ENCODE assay signal across 11 cellular contexts in genomic region chr22:35480627-35481565, GRCh38. TPM values are rescaled to one million over a fixed set of nuclear protein-coding genes. Genes with fewer than 3 reads are reported as not detected.
A peak's percentile ranks its signal among the peaks of the same experiment; 100 is the strongest.
DNase-seq lines count a peak whose midpoint lies in the region; ATAC-seq and TF ChIP-seq lines count a peak whose summit lies in the region.
"Had no signal": no experiment of that assay in that cellular context is flagged by ENCODE, and none has a peak within 500 bp of the region (broad histone marks: within the 10 kb centered on the region; RNA-seq: fewer than 3 reads in every experiment).

No MANE protein-coding gene starts in this region.

- H2BK5ac ChIP-seq in IMR-90 (ENCODE audit: low read depth, low read length, poor library complexity, severe bottlenecking) (no peak overlapping the region), trophoblast cell (ENCODE audit: low read depth, low read length, poor library complexity) (no peak overlapping the region)

- H3K23ac ChIP-seq in IMR-90 (ENCODE audit: low read depth, low read length) (no peak overlapping the region), trophoblast cell (ENCODE audit: low read length) (no peak overlapping the region)

- in situ Hi-C loops in IMR-90 (cut with MboI; ENCODE audit: low sequenced_read_pairs) = no loop called here

- dilution Hi-C loops in IMR-90 (cut with HindIII; ENCODE audit: low sequenced_read_pairs, unreplicated experiment) = no loop called here

- H4K5ac ChIP-seq in IMR-90 (ENCODE audit: low read depth, low read length) = peak overlapping the region; percentile 57

- no peak for TF ChIP-seq RAD21 in IMR-90 (IDR thresholded peaks at IDR 0.05; ENCODE audit: low read length)

- H3K18ac ChIP-seq in IMR-90 (ENCODE audit: low read depth, low read length) (peak overlapping the region; percentile 40; the same call in 1 of the 2 replicates), trophoblast cell (ENCODE audit: low read length) (no peak overlapping the region)

- H2BK12ac ChIP-seq in trophoblast cell (ENCODE audit: low read length) = no peak overlapping the region

- H2BK20ac ChIP-seq in IMR-90 (ENCODE audit: low read depth, low read length) = peak overlapping the region; percentile 36; the same call in 1 of the 2 replicates

- peak overlapping the region; percentile 13 to 39; a peak in 1 of 4 replicates for H4K8ac ChIP-seq in IMR-90 (ENCODE audit: low read depth in 2 of 2, low read length in 2 of 2)
- H4K8ac ChIP-seq in trophoblast cell (ENCODE audit: low read depth, low read length) = no peak overlapping the region

- peak overlapping the region; percentile 37; the same call in 1 of the 3 replicates for H2BK15ac ChIP-seq in IMR-90 (ENCODE audit: low read depth, low read length)

- peak overlapping the region; percentile 0 for H2AK9ac ChIP-seq in IMR-90 (replicated peaks; ENCODE audit: low read depth, low read length, poor library complexity)

- no TSS peak for BruUV-seq in IMR-90 (replicated peaks; lab: Mats Ljungman, UMichigan)

- H3K4me1 ChIP-seq in IMR-90 (ENCODE audit: control insufficient read depth, insufficient read depth, low read length) (peaks cover 20% of the 10 kb centered on the region), colonic mucosa (peaks cover 17% of the 10 kb centered on the region), neural progenitor cell (peaks cover 11% of the 10 kb centered on the region), trophoblast cell (ENCODE audit: control insufficient read depth in 1 of 2, insufficient read depth in 2 of 2, low read length in 2 of 2) (no peaks in the 10 kb centered on the region), foreskin keratinocyte (no peaks in the 10 kb centered on the region)

- H3K27ac Mint-ChIP-seq in neural progenitor cell = no peak overlapping the region
- H3K27ac Mint-ChIP-seq in activated CD8-positive, alpha-beta T cell treated with anti-CD3 and anti-CD28 coated beads for 36 hours = no peak overlapping the region

- H3K4me3 ChIP-seq in IMR-90 (ENCODE audit: insufficient read depth, low read depth, low read length) (no peak overlapping the region), colonic mucosa (no peak overlapping the region), neural progenitor cell (no peak overlapping the region), trophoblast cell (ENCODE audit: low read depth, low read length) (no peak overlapping the region)
- H3K4me3 ChIP-seq: GM12878 had no signal

- H4K20me1 ChIP-seq in IMR-90 (ENCODE audit: insufficient read depth, low read length) (no peaks in the 10 kb centered on the region), neural progenitor cell (ENCODE audit: low read depth) (no peaks in the 10 kb centered on the region)

- TF ChIP-seq CTCF in 22Rv1 (IDR thresholded peaks at IDR 0.05) = no peak
- TF ChIP-seq CTCF in IMR-90 (conservative IDR thresholded peaks at IDR 0.05; ENCODE audit: low read depth, low read length) = no peak
- no peak for TF ChIP-seq CTCF in colonic mucosa (IDR thresholded peaks at IDR 0.05)
- no peak for TF ChIP-seq CTCF in neural progenitor cell (IDR thresholded peaks at IDR 0.05)
- no peak for TF ChIP-seq CTCF in activated CD8-positive, alpha-beta T cell treated with anti-CD3 and anti-CD28 coated beads for 36 hours (IDR thresholded peaks at IDR 0.05)
- no peak for TF ChIP-seq CTCF in foreskin keratinocyte (conservative IDR thresholded peaks at IDR 0.05)

- no peak for DNase-seq in IMR-90
- peak; percentile 80 for DNase-seq in colonic mucosa
- DNase-seq in neural progenitor cell (ENCODE audit: low spot score) = no peak
- no peak for DNase-seq in activated CD8-positive, alpha-beta T cell treated with anti-CD3 and anti-CD28 coated beads for 36 hours
- DNase-seq in trophoblast cell = no peak
- no peak for DNase-seq in NCI-H1436 (lab: John Stamatoyannopoulos, UW)
- DNase-seq in foreskin keratinocyte = no peak
- DNase-seq: stimulated activated CD4-positive, alpha-beta T cell treated with anti-CD3 and anti-CD28 coated beads, Interleukin-4, amount 100 ng/mL, for 4 hours had no signal

- H3K36me3 ChIP-seq in IMR-90 (ENCODE audit: control insufficient read depth, insufficient read depth, low read length) (no peaks in the 10 kb centered on the region), colonic mucosa (no peaks in the 10 kb centered on the region), neural progenitor cell (no peaks in the 10 kb centered on the region), trophoblast cell (ENCODE audit: control insufficient read depth in 1 of 2, insufficient read depth in 2 of 2, low read length in 2 of 2) (no peaks in the 10 kb centered on the region)

- no peak for TF ChIP-seq POLR2A in IMR-90 (IDR thresholded peaks at IDR 0.05; ENCODE audit: low read depth, low read length)

- H3K4me1 Mint-ChIP-seq in neural progenitor cell = peaks cover 28% of the 10 kb centered on the region
- H3K4me1 Mint-ChIP-seq in activated CD8-positive, alpha-beta T cell treated with anti-CD3 and anti-CD28 coated beads for 36 hours (ENCODE audit: low read depth) = no peaks in the 10 kb centered on the region

- no peaks in the 10 kb centered on the region for H3K79me1 ChIP-seq in IMR-90 (ENCODE audit: low read depth in 1 of 2, low read length in 2 of 2)
- no peaks in the 10 kb centered on the region for H3K79me1 ChIP-seq in trophoblast cell (ENCODE audit: low read length)

- POLR2A ChIA-PET in IMR-90 (lab: Charles Lee; ENCODE audit: unreplicated experiment) = no interaction called here
- POLR2A ChIA-PET in activated CD8-positive, alpha-beta T cell treated with anti-CD3 and anti-CD28 coated beads for 36 hours (lab: Charles Lee) = no interaction called here

- 53% methylated on average over 3 of the region's 22 CpGs; no CpG with 5 or more reads in 1 of the 2 experiments for WGBS in IMR-90 (ENCODE audit: extremely low coverage in 2 of 2, insufficient read length in 1 of 2), 2 experiments
- WGBS in trophoblast cell (ENCODE audit: extremely low coverage, insufficient coverage, insufficient read length) = no CpG with 5 or more reads among the region's 22 CpGs

- no peak overlapping the region for H3K56ac ChIP-seq in IMR-90 (ENCODE audit: extremely low read depth, insufficient read depth, low read length)

- H2AFZ ChIP-seq in IMR-90 (replicated peaks; ENCODE audit: low read length, poor library complexity) (peak overlapping the region; percentile 81), neural progenitor cell (replicated peaks) (no peak overlapping the region), trophoblast cell (ENCODE audit: insufficient read depth, low read length, poor library complexity) (no peak overlapping the region)

- no peak for ATAC-seq in IMR-90 (ENCODE audit: low read depth)
- no peak for ATAC-seq in activated CD8-positive, alpha-beta T cell treated with anti-CD3 and anti-CD28 coated beads for 36 hours
- no peak for ATAC-seq in foreskin keratinocyte

- H2BK120ac ChIP-seq in IMR-90 (ENCODE audit: low read depth, low read length) = peak overlapping the region; percentile 45
- H2BK120ac ChIP-seq in trophoblast cell (ENCODE audit: insufficient read depth, low read length, poor library complexity) = no peak overlapping the region

- intact Hi-C loops in IMR-90 (cut with micrococcal nuclease) = no loop called here
- intact Hi-C loops in colonic mucosa (cut with DNase I) = no loop called here
- intact Hi-C loops in activated CD8-positive, alpha-beta T cell treated with anti-CD3 and anti-CD28 coated beads for 36 hours (cut with micrococcal nuclease) = no loop called here

- H3K36me3 Mint-ChIP-seq in neural progenitor cell = no peaks in the 10 kb centered on the region
- H3K36me3 Mint-ChIP-seq in activated CD8-positive, alpha-beta T cell treated with anti-CD3 and anti-CD28 coated beads for 36 hours (ENCODE audit: low read depth) = no peaks in the 10 kb centered on the region

- peaks cover 10% of the 10 kb centered on the region for H3F3A ChIP-seq in neural progenitor cell (ENCODE audit: low read depth)

- no peak overlapping the region for H3K4me2 ChIP-seq in IMR-90 (ENCODE audit: low read depth, low read length)
- H3K4me2 ChIP-seq in neural progenitor cell = no peak overlapping the region
- no peak overlapping the region for H3K4me2 ChIP-seq in trophoblast cell (ENCODE audit: low read length)
- H3K4me2 ChIP-seq: KMS-11 had no signal

- H3K27me3 ChIP-seq in IMR-90 (ENCODE audit: control insufficient read depth, insufficient read depth, low read length) (no peaks in the 10 kb centered on the region), colonic mucosa (no peaks in the 10 kb centered on the region), neural progenitor cell (no peaks in the 10 kb centered on the region), trophoblast cell (ENCODE audit: insufficient read depth, low read length) (no peaks in the 10 kb centered on the region), foreskin keratinocyte (peaks cover 19% of the 10 kb centered on the region)

- CTCF ChIA-PET in IMR-90 (lab: Yijun Ruan, JAX) = no interaction called here
- CTCF ChIA-PET in activated CD8-positive, alpha-beta T cell treated with anti-CD3 and anti-CD28 coated beads for 36 hours (lab: Charles Lee) = interaction anchor here (1.5 kb wide), 1 partner anchor 130 kb away, joined by 3 read pairs; no protein-coding TSS in a partner anchor

- peak overlapping the region; percentile 1 for H3K4me3 Mint-ChIP-seq in neural progenitor cell
- no peak overlapping the region for H3K4me3 Mint-ChIP-seq in activated CD8-positive, alpha-beta T cell treated with anti-CD3 and anti-CD28 coated beads for 36 hours

- peaks cover 3% of the 10 kb centered on the region; the same call in 1 of the 2 replicates for H3K9me3 ChIP-seq in IMR-90 (ENCODE audit: control insufficient read depth, insufficient read depth, low read length)
- H3K9me3 ChIP-seq in colonic mucosa = no peaks in the 10 kb centered on the region
- no peaks in the 10 kb centered on the region for H3K9me3 ChIP-seq in neural progenitor cell (ENCODE audit: low read depth)
- peaks cover 2% of the 10 kb centered on the region for H3K9me3 ChIP-seq in trophoblast cell (ENCODE audit: insufficient read depth, low read depth, low read length)

- H3K9ac ChIP-seq in IMR-90 (ENCODE audit: low read depth, low read length) (no peak overlapping the region), colonic mucosa (ENCODE audit: low read depth in 2 of 2, low read length in 2 of 2) (peak overlapping the region in 1 of 2 donors; percentile 70), neural progenitor cell (no peak overlapping the region), trophoblast cell (ENCODE audit: low read length) (no peak overlapping the region)
- H3K9ac ChIP-seq: KMS-11 had no signal

- H3K27me3 Mint-ChIP-seq in neural progenitor cell (ENCODE audit: insufficient read depth, low read depth) = peaks cover 6% of the 10 kb centered on the region
- peaks cover 21% of the 10 kb centered on the region for H3K27me3 Mint-ChIP-seq in activated CD8-positive, alpha-beta T cell treated with anti-CD3 and anti-CD28 coated beads for 36 hours

- H4K12ac ChIP-seq in trophoblast cell (ENCODE audit: low read depth, low read length) = no peak overlapping the region

- H2AK5ac ChIP-seq in IMR-90 (ENCODE audit: low read depth, low read length) (peak overlapping the region; percentile 56; the same call in 1 of the 2 replicates), trophoblast cell (ENCODE audit: low read length) (no peak overlapping the region)

- H3K79me2 ChIP-seq in neural progenitor cell (ENCODE audit: low read depth) (no peaks in the 10 kb centered on the region), trophoblast cell (ENCODE audit: control insufficient read depth, insufficient read depth, low read length, poor library complexity) (no peaks in the 10 kb centered on the region)

- H3K4ac ChIP-seq in IMR-90 (ENCODE audit: low read depth, low read length) (peak overlapping the region; percentile 63), trophoblast cell (ENCODE audit: low read depth, low read length) (no peak overlapping the region)

- no peaks in the 10 kb centered on the region for H3K9me3 Mint-ChIP-seq in neural progenitor cell
- no peaks in the 10 kb centered on the region for H3K9me3 Mint-ChIP-seq in activated CD8-positive, alpha-beta T cell treated with anti-CD3 and anti-CD28 coated beads for 36 hours

- no peak overlapping the region; the same call in none of the 2 replicates for H3K14ac ChIP-seq in IMR-90 (replicated peaks; ENCODE audit: low read depth, low read length)
- no peak overlapping the region for H3K14ac ChIP-seq in trophoblast cell (ENCODE audit: low read length)

- H4K91ac ChIP-seq in IMR-90 (ENCODE audit: insufficient read depth, low read depth, low read length) = no peak overlapping the region
- no peak overlapping the region for H4K91ac ChIP-seq in trophoblast cell (ENCODE audit: low read depth, low read length)

- peak overlapping the region; percentile 40; the same call in 1 of the 2 replicates for H3K27ac ChIP-seq in 22Rv1
- no peak overlapping the region for H3K27ac ChIP-seq in IMR-90 (ENCODE audit: insufficient read depth, low read length)
- H3K27ac ChIP-seq in colonic mucosa = peak overlapping the region; percentile 62
- no peak overlapping the region for H3K27ac ChIP-seq in neural progenitor cell
- H3K27ac ChIP-seq in trophoblast cell (ENCODE audit: low read depth, low read length) = no peak overlapping the region
- H3K27ac ChIP-seq in foreskin keratinocyte = no peak overlapping the region
- H3K27ac ChIP-seq: KMS-11 had no signal

- H3K9me1 ChIP-seq in IMR-90 (ENCODE audit: insufficient read depth, low read length) = 0 out of 2 replicates have a peak, but pooled peaks cover 4% of the 10 kb centered on the region

RNA-seq across cellular contexts. Expression of gene RASD2, which starts 59.7 kb away (rescaled TPM):
- total RNA-seq in IMR-90 (2012; rRNA removed) = under 0.01 TPM in 2 replicates
- 0.32 and 0.36 TPM in 2 replicates for polyA plus RNA-seq in IMR-90 (2012; rRNA removed)
- polyA plus RNA-seq in IMR-90 (2012; cell fraction: cytosol; rRNA removed) = 0.21 and 0.26 TPM in 2 replicates
- polyA plus RNA-seq in IMR-90 (2012; cell fraction: nucleus; rRNA removed; ENCODE audit: low replicate concordance) = 0.42 and 0.53 TPM in 2 replicates
- 10 to 100 TPM in 1 of 2 donors, 1 to 10 TPM in 1; 4.2 to 10.2 TPM for total RNA-seq in colonic mucosa
- 0.04 and 0.19 TPM in 2 replicates for total RNA-seq in neural progenitor cell (ENCODE audit: low replicate concordance)
- total RNA-seq in activated CD8-positive, alpha-beta T cell treated with anti-CD3 and anti-CD28 coated beads for 36 hours = not detected
- polyA plus RNA-seq in trophoblast cell (2013) = 0.11 and 0.14 TPM in 2 replicates
- total RNA-seq in foreskin keratinocyte = 0.07 TPM in 2 replicates
- 0.06 and 0.10 TPM in 2 replicates for polyA plus RNA-seq in foreskin keratinocyte
- total RNA-seq: GM12878 had no signal

Comparison
In these comparisons a context has a peak if more than half of its experiments do, and no peak if none do; other contexts are left out.
1. H3K27ac ChIP-seq: peak in 22Rv1 (single experiment) and colonic mucosa (single experiment); none in IMR-90 (single experiment), neural progenitor cell (single experiment), trophoblast cell (single experiment) and foreskin keratinocyte (single experiment).